Comparison of ENCODE assay signal across 8 cellular contexts in genomic region chr19:34220472-34221063, GRCh38. TPM values are rescaled to one million over a fixed set of nuclear protein-coding genes. Genes with fewer than 3 reads are reported as not detected.
DNase-seq lines count a peak whose midpoint lies in the region; ATAC-seq and TF ChIP-seq lines count a peak whose summit lies in the region.

No MANE protein-coding gene starts in this region.

- no peak overlapping the region for H3K27ac ChIP-seq in H9 (ENCODE audit: insufficient read length, low read depth, low read length)
- no peak overlapping the region for H3K27ac ChIP-seq in effector memory CD4-positive, alpha-beta T cell (ENCODE audit: insufficient read depth, low read length, poor library complexity, severe bottlenecking)
- no peak overlapping the region for H3K27ac ChIP-seq in suprapubic skin

- H2BK5ac ChIP-seq in H9 (ENCODE audit: insufficient read length, low read length) = no peak overlapping the region

- no peak overlapping the region for H2AK5ac ChIP-seq in H9 (ENCODE audit: insufficient read length, low read length)

- no peak overlapping the region for H3K23ac ChIP-seq in H9 (ENCODE audit: insufficient read length, low read depth, low read length)

- H3K9me3 Mint-ChIP-seq in H9 = no peaks in the 10 kb centered on the region

- no peak overlapping the region for H4K5ac ChIP-seq in H9 (ENCODE audit: insufficient read length, low read depth, low read length)

- H3K27me3 ChIP-seq in H9 (ENCODE audit: insufficient read depth, low read length) = no peaks in the 10 kb centered on the region
- no peaks in the 10 kb centered on the region for H3K27me3 ChIP-seq in effector memory CD4-positive, alpha-beta T cell (replicated peaks; ENCODE audit: control insufficient read depth, insufficient read depth, low read length, poor library complexity, severe bottlenecking)
- H3K27me3 ChIP-seq in suprapubic skin = no peaks in the 10 kb centered on the region

- peak; percentile 65 for ATAC-seq in mucosa of descending colon
- no peak for ATAC-seq in HG02571 (IDR thresholded peaks at IDR 0.05; ENCODE audit: unreplicated experiment)

- H4K8ac ChIP-seq in H9 (replicated peaks; ENCODE audit: insufficient read length, low read depth, low read length) = no peak overlapping the region

- H3K23me2 ChIP-seq in H9 (ENCODE audit: insufficient read length, low read depth, low read length, poor library complexity, severe bottlenecking) = no peaks in the 10 kb centered on the region

- no peak overlapping the region for H3K4me3 ChIP-seq in effector memory CD4-positive, alpha-beta T cell (ENCODE audit: insufficient read depth, low read depth, low read length, poor library complexity, severe bottlenecking)
- H3K4me3 ChIP-seq in mucosa of descending colon (no peak overlapping the region), suprapubic skin (no peak overlapping the region)

- H2BK15ac ChIP-seq in H9 (ENCODE audit: low read depth, low read length) = no peak overlapping the region

- TF ChIP-seq EP300 in suprapubic skin (IDR thresholded peaks at IDR 0.05) = no peak

- no peak overlapping the region for H2BK12ac ChIP-seq in H9 (ENCODE audit: insufficient read length, low read depth, low read length)

- H3K36me3 Mint-ChIP-seq in H9 (ENCODE audit: insufficient read depth in 1 of 3, low read depth in 3 of 3) = peaks cover 51 to 85% (median 82%) of the 10 kb centered on the region in 3 experiments

- no peak overlapping the region for H4K91ac ChIP-seq in H9 (ENCODE audit: insufficient read length, low read depth, low read length)

- no peak overlapping the region for H2BK120ac ChIP-seq in H9 (ENCODE audit: low read depth, low read length, poor library complexity, severe bottlenecking)

- no peak overlapping the region for H3K56ac ChIP-seq in H9 (ENCODE audit: insufficient read length, low read depth, low read length)

- intact Hi-C loops in mucosa of descending colon (cut with DNase I, micrococcal nuclease) = no loop called here

- H3K79me2 ChIP-seq in H9 (ENCODE audit: insufficient read depth, low read length) = no peaks in the 10 kb centered on the region

- H3K27ac Mint-ChIP-seq in H9 = no peak overlapping the region

- no peak overlapping the region for H2BK20ac ChIP-seq in H9 (ENCODE audit: low read depth, low read length, poor library complexity, severe bottlenecking)

- no peak overlapping the region for H3K14ac ChIP-seq in H9 (ENCODE audit: insufficient read depth, low read length)

- H3K4me2 ChIP-seq in H9 (ENCODE audit: insufficient read depth, insufficient read length, low read length) = no peak overlapping the region

- no peak overlapping the region for H3K4ac ChIP-seq in H9 (ENCODE audit: low read depth, low read length)

- H3T11ph ChIP-seq in H9 (ENCODE audit: low read length) = no peak overlapping the region

- TF ChIP-seq POLR2A in suprapubic skin (IDR thresholded peaks at IDR 0.05) = no peak

- H3K9ac ChIP-seq in H9 (ENCODE audit: extremely low read depth, insufficient read length, low read length) = no peak overlapping the region

- H3K4me3 Mint-ChIP-seq in H9 = no peak overlapping the region

- peaks cover 22 to 26% of the 10 kb centered on the region in 2 experiments for H3K4me1 Mint-ChIP-seq in H9

- no peak overlapping the region for H2AFZ ChIP-seq in H9 (ENCODE audit: low read length)

- H3K4me1 ChIP-seq in H9 (ENCODE audit: insufficient read depth, low read length) = peaks cover 7% of the 10 kb centered on the region; the same call in 1 of the 2 replicates
- H3K4me1 ChIP-seq in effector memory CD4-positive, alpha-beta T cell (ENCODE audit: control insufficient read depth, insufficient read depth, low read length, poor library complexity, severe bottlenecking) = peaks cover 29% of the 10 kb centered on the region
- H3K4me1 ChIP-seq in mucosa of descending colon (ENCODE audit: low read depth) = peaks cover 6% of the 10 kb centered on the region
- H3K4me1 ChIP-seq in suprapubic skin = peaks cover 4% of the 10 kb centered on the region

- no peak overlapping the region for H3K18ac ChIP-seq in H9 (ENCODE audit: insufficient read length, low read depth, low read length)

- H3K79me1 ChIP-seq in H9 (ENCODE audit: insufficient read depth, low read depth, low read length, poor library complexity, severe bottlenecking) = no peaks in the 10 kb centered on the region

- no peaks in the 10 kb centered on the region for H3K27me3 Mint-ChIP-seq in H9 (ENCODE audit: low read depth)

- peaks cover 54% of the 10 kb centered on the region for H3K36me3 ChIP-seq in effector memory CD4-positive, alpha-beta T cell (ENCODE audit: control insufficient read depth, insufficient read depth, low read length)
- no peaks in the 10 kb centered on the region for H3K36me3 ChIP-seq in mucosa of descending colon (ENCODE audit: low read depth)
- H3K36me3 ChIP-seq in suprapubic skin = peaks cover 74% of the 10 kb centered on the region

- peaks cover 4% of the 10 kb centered on the region for H4K20me1 ChIP-seq in H9 (ENCODE audit: control insufficient read depth, insufficient read depth, insufficient read length)

- peak; percentile 47 for DNase-seq in AG08396 (ENCODE audit: low spot score)
- peak; percentile 41 for DNase-seq in H9
- peak; percentile 52 to 82 for DNase-seq in NCI-H526 (lab: John Stamatoyannopoulos, UW)
- peak; percentile 52 to 59 for DNase-seq in activated CD4-positive, alpha-beta T cell treated with anti-CD3 and anti-CD28 coated beads, Interleukin-2, amount 50 U/mL, for 4 hours
- DNase-seq in effector memory CD4-positive, alpha-beta T cell = peak; percentile 12 to 49 (median 16)
- DNase-seq in mucosa of descending colon = peak in 1 of 3 donors; percentile 90
- no peak for DNase-seq in suprapubic skin (ENCODE audit: low spot score in 2 of 2)

- WGBS in H9 (ENCODE audit: extremely low coverage, insufficient read length, low lambda C conversion rate) = no CpG with 5 or more reads among the region's 4 CpGs
- 60% methylated on average over 4 of the region's 4 CpGs for whole genome bisulfite sequencing in suprapubic skin

- TF ChIP-seq CTCF in H9 (conservative IDR thresholded peaks at IDR 0.05) (peak; percentile 82), mucosa of descending colon (IDR thresholded peaks at IDR 0.05) (peak; percentile 29), suprapubic skin (IDR thresholded peaks at IDR 0.05) (peak; percentile 24 to 56)

- H3K9me3 ChIP-seq in H9 (ENCODE audit: control insufficient read depth, low read depth, low read length) (no peaks in the 10 kb centered on the region), mucosa of descending colon (no peaks in the 10 kb centered on the region), suprapubic skin (no peaks in the 10 kb centered on the region)
- no peaks in the 10 kb centered on the region for H3K9me3 ChIP-seq in effector memory CD4-positive, alpha-beta T cell (ENCODE audit: control insufficient read depth, low read length)

RNA-seq across cellular contexts. Expression of gene GARRE1, which starts 33.8 kb away (rescaled TPM):
- total RNA-seq in H9 (2021) = 20.5 and 24.1 TPM in 2 replicates
- 10 to 100 TPM; 18.7 to 27.6 (median 27.3) TPM for total RNA-seq in mucosa of descending colon
- 10 to 100 TPM; 24.3 to 37.3 (median 31.0) TPM for total RNA-seq in suprapubic skin

RNA-seq across cellular contexts. Expression of gene LSM14A, which starts 48.3 kb away (rescaled TPM):
- total RNA-seq in H9 (2021) = 196 and 199 TPM in 2 replicates
- 100 to 1,000 TPM in 1 of 3 donors, 10 to 100 TPM in 2; 72.5 to 111 (median 85.6) TPM for total RNA-seq in mucosa of descending colon
- 100 to 1,000 TPM; 107 to 156 (median 116) TPM for total RNA-seq in suprapubic skin

Comparison
In these comparisons a context has a peak if more than half of its experiments do, and no peak if none do; other contexts are left out.
1. DNase-seq: peak in AG08396 (single experiment), H9 (single experiment), NCI-H526 (2 of 2), activated CD4-positive, alpha-beta T cell treated with anti-CD3 and anti-CD28 coated beads, Interleukin-2, amount 50 U/mL, for 4 hours (2 of 2) and effector memory CD4-positive, alpha-beta T cell (3 of 3); none in suprapubic skin (0 of 2).
2. CTCF ChIP-seq: peak in every context shown above with its lines; median percentile 82 in H9; 40 in suprapubic skin; 29 in mucosa of descending colon.